In genomic region chr10:133259603-133259992, GRCh38 we compare ENCODE assay signal across 1 cellular context.
TF ChIP-seq lines count a peak whose summit lies in the region.

No MANE protein-coding gene starts in this region.

TF ChIP-seq in WTC11, 78 proteins besides CTCF, POLR2A, EP300 and RAD21 (continued from another document):
- TF ChIP-seq ZBTB43 (CRISPR knock-in tag; IDR thresholded peaks at IDR 0.05) = no peak
- no peak for TF ChIP-seq SMAD4 (CRISPR knock-in tag; IDR thresholded peaks at IDR 0.05)
- TF ChIP-seq ZNF219 (CRISPR knock-in tag; IDR thresholded peaks at IDR 0.05; ENCODE audit: borderline replicate concordance) = no peak
- no peak for TF ChIP-seq ESRRA (CRISPR knock-in tag; IDR thresholded peaks at IDR 0.05; ENCODE audit: borderline replicate concordance)
- no peak for TF ChIP-seq JUN (CRISPR knock-in tag; IDR thresholded peaks at IDR 0.05)
- TF ChIP-seq RELA (CRISPR knock-in tag; IDR thresholded peaks at IDR 0.05; ENCODE audit: borderline replicate concordance) = no peak
- no peak for TF ChIP-seq ATF1 (CRISPR knock-in tag; IDR thresholded peaks at IDR 0.05)
